Comparison of ENCODE assay signal across 1 cellular context in genomic region chr18:23689616-23690504, GRCh38.
TF ChIP-seq lines count a peak whose summit lies in the region.

No MANE protein-coding gene starts in this region.

TF ChIP-seq in SK-N-SH, 30 proteins besides CTCF, POLR2A, EP300 and RAD21 (continued from another document):
- TF ChIP-seq RXRA (IDR thresholded peaks at IDR 0.05; ENCODE audit: borderline replicate concordance, low read depth) (no peak), RCOR1 (IDR thresholded peaks at IDR 0.05; ENCODE audit: low read length) (no peak), POLR2AphosphoS5 (IDR thresholded peaks at IDR 0.05; ENCODE audit: low read depth, low read length) (no peak), TAF1 (IDR thresholded peaks at IDR 0.05; ENCODE audit: borderline replicate concordance, low read depth, low read length) (no peak), GABPA (IDR thresholded peaks at IDR 0.05; ENCODE audit: low read depth) (no peak), RFX5 (IDR thresholded peaks at IDR 0.05; ENCODE audit: low read length) (no peak), CHD2 (IDR thresholded peaks at IDR 0.05; ENCODE audit: low read length, partially characterized antibody) (no peak), YY1 (IDR thresholded peaks at IDR 0.05; ENCODE audit: low read depth) (no peak)
- TF ChIP-seq, protein P1, sequence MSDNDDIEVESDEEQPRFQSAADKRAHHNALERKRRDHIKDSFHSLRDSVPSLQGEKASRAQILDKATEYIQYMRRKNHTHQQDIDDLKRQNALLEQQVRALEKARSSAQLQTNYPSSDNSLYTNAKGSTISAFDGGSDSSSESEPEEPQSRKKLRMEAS (IDR thresholded peaks at IDR 0.05; ENCODE audit: low read depth), result no peak
